ENCODE assay signal across 7 cellular contexts in the genomic region with DNA sequence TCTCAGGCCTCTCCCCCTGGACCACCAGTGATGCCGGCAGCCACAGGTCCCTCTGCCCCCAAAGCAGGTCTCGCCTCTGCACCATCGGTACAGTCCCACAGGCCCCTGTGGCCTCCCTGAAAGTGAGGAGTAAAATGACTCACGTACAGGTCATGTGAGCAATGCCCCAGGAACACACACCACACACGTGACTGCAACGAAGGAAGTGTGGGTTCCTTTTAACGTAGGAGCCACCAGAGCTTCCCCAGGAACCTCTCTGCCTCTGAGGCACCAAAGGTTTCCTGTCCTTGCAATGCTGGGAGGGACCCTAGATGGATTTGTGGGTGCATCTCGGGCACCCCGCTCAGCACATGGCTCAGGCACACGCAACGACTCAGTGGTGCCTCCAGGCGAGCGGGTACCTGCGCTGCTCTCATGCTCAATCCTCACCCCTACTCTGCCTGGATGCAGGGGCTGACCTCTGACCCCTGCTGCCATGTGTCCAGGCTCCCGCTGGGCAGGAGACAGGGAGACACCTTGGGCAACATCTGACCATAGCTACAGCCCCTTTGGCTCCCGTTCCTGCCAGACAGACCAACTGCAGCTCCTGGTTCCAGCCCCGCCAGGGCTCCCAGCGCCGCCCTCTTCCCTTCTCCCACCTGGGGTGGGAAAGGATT.
DNase-seq lines count a peak whose midpoint lies in the region; ATAC-seq, FAIRE-seq and TF ChIP-seq lines count a peak whose summit lies in the region.

No MANE protein-coding gene starts in this region.

- H3K4me1 ChIP-seq in IMR-90 (ENCODE audit: control insufficient read depth, insufficient read depth, low read length), result peaks cover 36% of the 10 kb centered on the region

- no peaks in the 10 kb centered on the region for H3K9me3 ChIP-seq in IMR-90 (ENCODE audit: control insufficient read depth, insufficient read depth, low read length)

- no peak for FAIRE-seq in frontal cortex (lab: Jason Lieb, UNC)

- H3K9me1 ChIP-seq in IMR-90 (ENCODE audit: insufficient read depth, low read length), result peaks cover 22% of the 10 kb centered on the region

- peak overlapping the region; percentile 99 for H2BK20ac ChIP-seq in IMR-90 (ENCODE audit: low read depth, low read length)

- DNase-seq in IMR-90, result peak; percentile 82
- DNase-seq in activated CD8-positive, alpha-beta memory T cell treated with anti-CD3 and anti-CD28 coated beads for 24 hours, result peak; percentile 81
- peak; percentile 72 for DNase-seq in fibroblast of mammary gland (ENCODE audit: low read depth)
- peak; percentile 28 for DNase-seq in stimulated activated CD8-positive, alpha-beta memory T cell treated with anti-CD3 and anti-CD28 coated beads, Interleukin-15, amount 100 ng/mL, for 24 hours (ENCODE audit: low read depth)
- DNase-seq in cerebellar nuclear complex (lab: John Stamatoyannopoulos, UW), result no peak
- no peak for DNase-seq in frontal cortex (ENCODE audit: low spot score in 2 of 2)
- DNase-seq in NCI-H187 (lab: John Stamatoyannopoulos, UW), result no peak

- H3K23ac ChIP-seq in IMR-90 (ENCODE audit: low read depth, low read length), result peak overlapping the region; percentile 35

- peak overlapping the region; percentile 13 to 59 for H4K8ac ChIP-seq in IMR-90 (ENCODE audit: low read depth in 2 of 2, low read length in 2 of 2)

- TF ChIP-seq CTCF in IMR-90 (conservative IDR thresholded peaks at IDR 0.05; ENCODE audit: low read depth, low read length) (no peak), fibroblast of mammary gland (conservative IDR thresholded peaks at IDR 0.05; ENCODE audit: control insufficient read depth, insufficient read depth, low read depth, low read length) (no peak)

- H3K27me3 ChIP-seq in IMR-90 (ENCODE audit: control insufficient read depth, insufficient read depth, low read length), result no peaks in the 10 kb centered on the region

- POLR2A ChIA-PET in IMR-90 (lab: Charles Lee; ENCODE audit: unreplicated experiment), result no interaction called here

- 67% methylated on average over 3 of the region's 19 CpGs; no CpG with 5 or more reads in 1 of the 2 experiments for WGBS in IMR-90 (ENCODE audit: extremely low coverage in 2 of 2, insufficient read length in 1 of 2), 2 experiments

- H2AK5ac ChIP-seq in IMR-90 (ENCODE audit: low read depth, low read length), result peak overlapping the region; percentile 100

- no peak overlapping the region for H3K56ac ChIP-seq in IMR-90 (ENCODE audit: extremely low read depth, insufficient read depth, low read length)

- H4K5ac ChIP-seq in IMR-90 (ENCODE audit: low read depth, low read length), result peak overlapping the region; percentile 78

- intact Hi-C loops in IMR-90 (cut with micrococcal nuclease), result loop anchor here (5.0 kb wide), 1 partner anchor 444 kb away; no protein-coding TSS in a partner anchor

- CTCF ChIA-PET in IMR-90 (lab: Yijun Ruan, JAX), result no interaction called here

- peak overlapping the region; percentile 84 for H2BK5ac ChIP-seq in IMR-90 (ENCODE audit: low read depth, low read length, poor library complexity, severe bottlenecking)

- H4K91ac ChIP-seq in IMR-90 (ENCODE audit: insufficient read depth, low read depth, low read length), result peak overlapping the region; percentile 99

- H3K27ac ChIP-seq in IMR-90 (ENCODE audit: insufficient read depth, low read length), result peak overlapping the region; percentile 55

- H3K14ac ChIP-seq in IMR-90 (replicated peaks; ENCODE audit: low read depth, low read length), result peak overlapping the region; percentile 87

- no peak overlapping the region for H3K4me3 ChIP-seq in IMR-90 (ENCODE audit: insufficient read depth, low read depth, low read length)
- H3K4me3 ChIP-seq in fibroblast of mammary gland (ENCODE audit: control insufficient read depth, low read depth, low read length), result no peak overlapping the region

- H2AK9ac ChIP-seq in IMR-90 (replicated peaks; ENCODE audit: low read depth, low read length, poor library complexity), result peak overlapping the region; percentile 85

- no peaks in the 10 kb centered on the region; the same call in 1 of the 2 replicates for H4K20me1 ChIP-seq in IMR-90 (ENCODE audit: insufficient read depth, low read length)

- TF ChIP-seq RAD21 in IMR-90 (IDR thresholded peaks at IDR 0.05; ENCODE audit: low read length), result no peak

- H2BK15ac ChIP-seq in IMR-90 (ENCODE audit: low read depth, low read length), result peak overlapping the region; percentile 100

- peak overlapping the region; percentile 85 for H2BK120ac ChIP-seq in IMR-90 (ENCODE audit: low read depth, low read length)

- no peak overlapping the region for H3K9ac ChIP-seq in IMR-90 (ENCODE audit: low read depth, low read length)

- H3K18ac ChIP-seq in IMR-90 (ENCODE audit: low read depth, low read length), result peak overlapping the region; percentile 46

- dilution Hi-C loops in IMR-90 (cut with HindIII; ENCODE audit: low sequenced_read_pairs, unreplicated experiment), result no loop called here

- H3K4ac ChIP-seq in IMR-90 (ENCODE audit: low read depth, low read length), result peak overlapping the region; percentile 95

- in situ Hi-C loops in IMR-90 (cut with MboI; ENCODE audit: low sequenced_read_pairs), result loop anchor here (25.0 kb wide), 2 partner anchors 294 to 394 kb away; no protein-coding TSS in a partner anchor

- H2AFZ ChIP-seq in IMR-90 (replicated peaks; ENCODE audit: low read length, poor library complexity), result peak overlapping the region; percentile 81

- no peak for ATAC-seq in IMR-90 (ENCODE audit: low read depth)

- TF ChIP-seq POLR2A in IMR-90 (IDR thresholded peaks at IDR 0.05; ENCODE audit: low read depth, low read length), result no peak

- peaks cover 0 to 9% of the 10 kb centered on the region in 2 experiments; a peak in 1 of 4 replicates for H3K79me1 ChIP-seq in IMR-90 (ENCODE audit: low read depth in 1 of 2, low read length in 2 of 2)

- no TSS peak for BruUV-seq in IMR-90 (replicated peaks; lab: Mats Ljungman, UMichigan)

- no peaks in the 10 kb centered on the region for H3K36me3 ChIP-seq in IMR-90 (ENCODE audit: control insufficient read depth, insufficient read depth, low read length)

- H3K4me2 ChIP-seq in IMR-90 (ENCODE audit: low read depth, low read length), result no peak overlapping the region

TF ChIP-seq in IMR-90, 13 proteins besides CTCF, POLR2A, EP300 and RAD21:
- TF ChIP-seq, protein P1, sequence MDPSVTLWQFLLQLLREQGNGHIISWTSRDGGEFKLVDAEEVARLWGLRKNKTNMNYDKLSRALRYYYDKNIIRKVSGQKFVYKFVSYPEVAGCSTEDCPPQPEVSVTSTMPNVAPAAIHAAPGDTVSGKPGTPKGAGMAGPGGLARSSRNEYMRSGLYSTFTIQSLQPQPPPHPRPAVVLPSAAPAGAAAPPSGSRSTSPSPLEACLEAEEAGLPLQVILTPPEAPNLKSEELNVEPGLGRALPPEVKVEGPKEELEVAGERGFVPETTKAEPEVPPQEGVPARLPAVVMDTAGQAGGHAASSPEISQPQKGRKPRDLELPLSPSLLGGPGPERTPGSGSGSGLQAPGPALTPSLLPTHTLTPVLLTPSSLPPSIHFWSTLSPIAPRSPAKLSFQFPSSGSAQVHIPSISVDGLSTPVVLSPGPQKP (IDR thresholded peaks at IDR 0.05; ENCODE audit: borderline replicate concordance, low read depth, low read length), result no peak
- peak; percentile 15; the same call in 1 of the 2 replicates for TF ChIP-seq CEBPB (IDR thresholded peaks at IDR 0.05; ENCODE audit: low read depth, low read length)
- TF ChIP-seq MAFK (IDR thresholded peaks at IDR 0.05; ENCODE audit: low read depth, low read length), result no peak
- TF ChIP-seq FOS (IDR thresholded peaks at IDR 0.05; ENCODE audit: low read depth, low read length), result peak; percentile 76
- no peak for TF ChIP-seq SMC3 (IDR thresholded peaks at IDR 0.05; ENCODE audit: low read depth, low read length)
- TF ChIP-seq RFX5 (IDR thresholded peaks at IDR 0.05; ENCODE audit: low read depth, low read length), result no peak
- TF ChIP-seq MAZ (IDR thresholded peaks at IDR 0.05; ENCODE audit: borderline replicate concordance, low read depth, low read length), result no peak
- no peak for TF ChIP-seq CHD1 (IDR thresholded peaks at IDR 0.05; ENCODE audit: low read depth, low read length)
- no peak for TF ChIP-seq NFE2L2 (IDR thresholded peaks at IDR 0.05; ENCODE audit: low read depth, low read length)
- TF ChIP-seq MXI1 (IDR thresholded peaks at IDR 0.05; ENCODE audit: borderline replicate concordance, low read depth, low read length), result no peak
- TF ChIP-seq, protein P2, sequence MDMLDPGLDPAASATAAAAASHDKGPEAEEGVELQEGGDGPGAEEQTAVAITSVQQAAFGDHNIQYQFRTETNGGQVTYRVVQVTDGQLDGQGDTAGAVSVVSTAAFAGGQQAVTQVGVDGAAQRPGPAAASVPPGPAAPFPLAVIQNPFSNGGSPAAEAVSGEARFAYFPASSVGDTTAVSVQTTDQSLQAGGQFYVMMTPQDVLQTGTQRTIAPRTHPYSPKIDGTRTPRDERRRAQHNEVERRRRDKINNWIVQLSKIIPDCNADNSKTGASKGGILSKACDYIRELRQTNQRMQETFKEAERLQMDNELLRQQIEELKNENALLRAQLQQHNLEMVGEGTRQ (IDR thresholded peaks at IDR 0.05; ENCODE audit: low read depth, low read length), result peak; percentile 96
- peak; percentile 88 for TF ChIP-seq BHLHE40 (IDR thresholded peaks at IDR 0.05; ENCODE audit: low read depth, low read length)
- TF ChIP-seq RCOR1 (IDR thresholded peaks at IDR 0.05; ENCODE audit: insufficient replicate concordance, low read length), result no peak
TF ChIP-seq in IMR-90: peak in this region for 4.

Comparison
In these comparisons a context has a peak if more than half of its experiments do, and no peak if none do; other contexts are left out.
1. DNase-seq: peak in IMR-90 (single experiment), activated CD8-positive, alpha-beta memory T cell treated with anti-CD3 and anti-CD28 coated beads for 24 hours (single experiment), fibroblast of mammary gland (single experiment) and stimulated activated CD8-positive, alpha-beta memory T cell treated with anti-CD3 and anti-CD28 coated beads, Interleukin-15, amount 100 ng/mL, for 24 hours (single experiment); none in cerebellar nuclear complex (0 of 2), frontal cortex (0 of 2) and NCI-H187 (0 of 2).